Comparison of ENCODE assay signal across 23 cellular contexts in the genomic region with DNA sequence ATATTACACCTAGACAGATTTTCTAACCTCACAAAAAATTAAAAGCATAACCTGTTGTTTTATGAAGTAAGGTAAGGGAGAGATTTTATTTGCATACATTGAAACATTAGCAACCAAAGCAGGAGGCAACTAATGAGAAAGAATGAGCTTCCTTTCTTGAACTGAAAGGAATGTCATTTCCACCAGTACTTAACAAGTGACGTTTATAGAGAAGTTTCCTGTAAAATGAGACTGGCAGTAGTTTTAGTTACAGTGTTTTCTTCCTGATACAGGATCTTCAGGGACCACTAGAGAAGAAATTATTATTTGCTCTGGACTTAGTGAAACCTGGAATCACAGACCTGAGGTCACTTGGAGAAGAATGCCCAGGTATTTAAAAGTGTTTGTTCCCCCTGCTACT. TPM values are rescaled to one million over a fixed set of nuclear protein-coding genes. Genes with fewer than 3 reads are reported as not detected.
"Had no signal": no experiment of that assay in that cellular context is flagged by ENCODE, and none has a peak within 500 bp of the region (broad histone marks: within the 10 kb centered on the region; RNA-seq: fewer than 3 reads in every experiment).

No MANE protein-coding gene starts in this region.

- H3K27me3 ChIP-seq: pancreas, right lobe of liver, testis, upper lobe of left lung had no signal

- H3K4me1 ChIP-seq: pancreas, right lobe of liver, testis, upper lobe of left lung had no signal

- H3K27ac ChIP-seq: neutrophil, pancreas, right lobe of liver, testis, upper lobe of left lung had no signal

- H3K9me3 ChIP-seq: neutrophil, pancreas, right lobe of liver, testis had no signal

- ATAC-seq: left lobe of liver; natural killer cell treated with Interleukin-12 subunit alpha and Interleukin-12 subunit beta and Interleukin-15 and Interleukin-18, amount 100 ng/mL, for 72 hours; pancreas; right lobe of liver; stimulated activated memory B cell treated with anti-CD40 and anti-IgM and Interleukin-4, amounts not matched to agents 10 μg/mL and 1 μg/mL and 100 μg/mL, for 72 hours had no signal

- H3K36me3 ChIP-seq: neutrophil, pancreas, right lobe of liver, upper lobe of left lung had no signal

- H3K4me3 ChIP-seq: pancreas, right lobe of liver, testis, upper lobe of left lung had no signal

- FAIRE-seq: astrocyte, pancreas, small intestine had no signal

- DNase-seq: activated CD4-positive, alpha-beta T cell treated with anti-CD3 and anti-CD28 coated beads, Interleukin-2, amount 50 U/mL, for 1 hour; activated CD4-positive, CD25-positive, alpha-beta regulatory T cell treated with anti-CD3 and anti-CD28 coated beads, Interleukin-2, amount 50 U/mL, for 72 hours; activated CD8-positive, alpha-beta memory T cell treated with anti-CD3 and anti-CD28 coated beads, Interleukin-2, amount 50 U/mL, for 4 hours; activated effector memory CD4-positive, alpha-beta T cell treated with Interleukin-2 at 50 U/mL for 16 hours; activated naive CD4-positive, alpha-beta T cell treated with anti-CD3 and anti-CD28 coated beads, Interleukin-2, amount 50 U/mL, for 16 hours; activated T-cell treated with anti-CD3 and anti-CD28 coated beads, Interleukin-2, amount 50 U/mL, for 48 hours; effector memory CD4-positive, alpha-beta T cell; foreskin fibroblast; hippocampal formation; islet precursor cell; pancreas; right lobe of liver; small intestine; stimulated activated CD4-positive, alpha-beta T cell treated with anti-CD3 and anti-CD28 coated beads, Interleukin-4, amount 100 ng/mL, for 4 hours; T-helper 1 cell; T-helper 9 cell; testis; upper lobe of left lung had no signal

RNA-seq across cellular contexts. Expression of a gene that starts 27.4 kb away (rescaled TPM):
- total RNA-seq: left lobe of liver; natural killer cell treated with Interleukin-12 subunit alpha and Interleukin-12 subunit beta and Interleukin-15 and Interleukin-18, amount 100 ng/mL, for 72 hours; right lobe of liver had no signal
